In genomic region chr18:5317186-5317585, GRCh38 we compare ENCODE assay signal across 19 cellular contexts. TPM values are rescaled to one million over a fixed set of nuclear protein-coding genes. Genes with fewer than 3 reads are reported as not detected.
DNase-seq lines count a peak whose midpoint lies in the region; ATAC-seq, FAIRE-seq and TF ChIP-seq lines count a peak whose summit lies in the region.
"Had no signal": no experiment of that assay in that cellular context is flagged by ENCODE, and none has a peak within 500 bp of the region (broad histone marks: within the 10 kb centered on the region; RNA-seq: fewer than 3 reads in every experiment).

No MANE protein-coding gene starts in this region.

- H3K9me3 Mint-ChIP-seq in T-cell, result no peaks in the 10 kb centered on the region

- H3K4me3 Mint-ChIP-seq in T-cell, result no peak overlapping the region

- ATAC-seq in T-cell (replicated peaks in 1 of 4), result no peak

- H3K79me2 ChIP-seq in OCI-LY7 (ENCODE audit: insufficient read depth, low read depth, low read length), result no peaks in the 10 kb centered on the region

- TF ChIP-seq CTCF in NB4 (IDR thresholded peaks at IDR 0.05; ENCODE audit: low read depth, low read length), result no peak
- no peak for TF ChIP-seq CTCF in OCI-LY7 (conservative IDR thresholded peaks at IDR 0.05; ENCODE audit: low read length)

- no peaks in the 10 kb centered on the region for H3K4me1 Mint-ChIP-seq in T-cell

- peak; percentile 5 for FAIRE-seq in urothelium cell line (lab: Jason Lieb, UNC)
- FAIRE-seq: RCC 7860 had no signal

- intact Hi-C loops in OCI-LY7 (cut with micrococcal nuclease; ENCODE audit: unreplicated experiment), result no loop called here

- no peaks in the 10 kb centered on the region for H3K4me1 ChIP-seq in OCI-LY7 (ENCODE audit: insufficient read depth, low read length, poor library complexity, severe bottlenecking)

- POLR2A ChIA-PET in OCI-LY7 (lab: Charles Lee) (interaction anchor here (0.7 kb wide), 1 partner anchor 367 kb away, joined by 3 read pairs; no protein-coding TSS in a partner anchor), T-cell (lab: Charles Lee) (no interaction called here)

- TF ChIP-seq POLR2A in NB4 (IDR thresholded peaks at IDR 0.05; ENCODE audit: extremely low read depth, insufficient read length), result no peak

- no peak overlapping the region for H3K27ac Mint-ChIP-seq in T-cell

- CTCF ChIA-PET in OCI-LY7 (lab: Charles Lee; ENCODE audit: unreplicated experiment) (no interaction called here), T-cell (lab: Charles Lee) (interaction anchor here in 1 of 2 donors (0.6 kb wide), 1 partner anchor 51 kb away, joined by 4 read pairs; no protein-coding TSS in a partner anchor)

- H2AFZ ChIP-seq in OCI-LY7 (ENCODE audit: low read length), result no peak overlapping the region

- H3K4me2 ChIP-seq in OCI-LY7 (ENCODE audit: low read length), result no peak overlapping the region
- H3K4me2 ChIP-seq: BLaER1 treated with 17β-estradiol and CSF1 and Interleukin-3, amounts not matched to agents 10 nM and 100 nM had no signal

- H4K20me1 ChIP-seq in OCI-LY7 (ENCODE audit: insufficient read depth, low read length), result no peaks in the 10 kb centered on the region
- H4K20me1 ChIP-seq: BLaER1 treated with 17β-estradiol and CSF1 and Interleukin-3, amounts not matched to agents 10 nM and 100 nM had no signal

- H3K4me3 ChIP-seq in NB4 (ENCODE audit: low read depth, low read length) (no peak overlapping the region), OCI-LY7 (ENCODE audit: low read depth, low read length, poor library complexity, severe bottlenecking) (no peak overlapping the region)
- H3K4me3 ChIP-seq: BLaER1 treated with 17β-estradiol and CSF1 and Interleukin-3, amounts not matched to agents 10 nM and 100 nM; MG63 had no signal

- H3K36me3 ChIP-seq in OCI-LY7 (ENCODE audit: insufficient read depth, low read length), result no peaks in the 10 kb centered on the region
- H3K36me3 ChIP-seq: BLaER1 treated with 17β-estradiol and CSF1 and Interleukin-3, amounts not matched to agents 10 nM and 100 nM; MG63 had no signal

- no TSS peak for BruUV-seq in OCI-LY7 (replicated peaks; lab: Mats Ljungman, UMichigan)

- H3K36me3 Mint-ChIP-seq in T-cell, result peaks cover 43% of the 10 kb centered on the region

- no peaks in the 10 kb centered on the region for H3K9me2 ChIP-seq in OCI-LY7 (ENCODE audit: insufficient read depth, low read length)

- H3K27me3 Mint-ChIP-seq in T-cell, result no peaks in the 10 kb centered on the region

- H3K27ac ChIP-seq in OCI-LY7 (ENCODE audit: low read depth, low read length, poor library complexity, severe bottlenecking), result no peak overlapping the region
- H3K27ac ChIP-seq: BLaER1 treated with 17β-estradiol and CSF1 and Interleukin-3, amounts not matched to agents 10 nM and 100 nM had no signal

- H3K9me3 ChIP-seq in OCI-LY7 (ENCODE audit: low read length), result no peaks in the 10 kb centered on the region
- H3K9me3 ChIP-seq: MG63 had no signal

- DNase-seq in NB4 (ENCODE audit: low read depth) (peak; percentile 61), SKM-1 (lab: John Stamatoyannopoulos, UW; ENCODE audit: unreplicated experiment) (peak; percentile 49), fibroblast of gingiva (ENCODE audit: low read depth) (peak; percentile 42), urothelium cell line (ENCODE audit: low spot score) (no peak), OCI-LY7 (ENCODE audit: low spot score) (no peak), T-cell (no peak)
- no peak for DNase-seq in effector CD4-positive, alpha-beta T cell
- DNase-seq: DMS153, EL, GOT3, KG1, MG63, NCI-H1436 treated with DMSO at 0.1 percent for 48 hours, NCI-H2081 treated with DMSO at 0.1 percent for 48 hours, NCI-H226, SHP77, SW 1271 had no signal

RNA-seq across cellular contexts. Expression of gene ZBTB14, which starts 21.7 kb away (rescaled TPM):
- 28.1 and 29.6 TPM in 2 replicates for total RNA-seq in OCI-LY7 (2014; rRNA removed; shearing (Covaris generic))
- total RNA-seq in OCI-LY7 (2022), result 33.9 and 37.8 TPM in 2 replicates
- 10 to 100 TPM; 26.3 to 41.8 (median 37.0) TPM for total RNA-seq in T-cell

Comparison
In these comparisons a context has a peak if more than half of its experiments do, and no peak if none do; other contexts are left out.
1. DNase-seq: peak in NB4 (single experiment), SKM-1 (single experiment) and fibroblast of gingiva (single experiment); none in urothelium cell line (single experiment), OCI-LY7 (single experiment), T-cell (0 of 34) and effector CD4-positive, alpha-beta T cell (single experiment).